18 cellular contexts compared by ENCODE assay signal in the genomic region with DNA sequence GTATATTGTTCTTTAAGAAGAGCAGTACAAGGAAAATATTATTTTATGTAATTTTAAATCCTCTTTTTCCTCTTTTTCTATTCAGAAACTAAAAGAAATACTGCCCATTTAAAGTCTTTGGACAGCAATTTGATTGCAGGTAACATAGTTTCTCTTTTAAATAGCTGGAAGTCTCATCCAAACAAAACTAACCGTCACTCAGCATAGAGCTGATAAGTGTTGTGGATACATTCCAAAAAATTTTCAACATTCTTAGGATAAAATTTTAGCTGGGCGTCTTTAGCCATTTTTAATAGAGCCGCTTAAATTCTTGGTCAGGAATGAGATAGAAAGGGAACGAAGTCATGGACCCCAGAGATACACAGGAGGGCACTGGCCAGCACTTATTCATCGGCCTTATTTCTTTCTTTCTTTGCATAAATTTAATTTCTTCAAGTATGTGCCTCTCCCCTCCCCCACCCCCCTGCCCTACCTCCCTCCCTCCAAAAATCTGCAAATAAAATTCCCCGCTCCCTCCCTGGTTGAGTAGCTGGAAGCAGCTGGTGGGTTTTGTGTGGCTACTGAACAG.
DNase-seq lines count a peak whose midpoint lies in the region; ATAC-seq and TF ChIP-seq lines count a peak whose summit lies in the region.
"Had no signal": no experiment of that assay in that cellular context is flagged by ENCODE, and none has a peak within 500 bp of the region (broad histone marks: within the 10 kb centered on the region; RNA-seq: fewer than 3 reads in every experiment).

No MANE protein-coding gene starts in this region.

- no peak overlapping the region for H2BK5ac ChIP-seq in neuronal stem cell (ENCODE audit: low read length)

- no peaks in the 10 kb centered on the region for H3K9me3 Mint-ChIP-seq in WTC11

- no peaks in the 10 kb centered on the region; the same call in 1 of the 2 replicates for H3K36me3 Mint-ChIP-seq in WTC11
- H3K36me3 Mint-ChIP-seq: CD14-positive monocyte had no signal

- H3K4me3 Mint-ChIP-seq in WTC11, result peak overlapping the region; percentile 42
- H3K4me3 Mint-ChIP-seq: B cell, CD14-positive monocyte had no signal

- H3K4me3 ChIP-seq in H7 (ENCODE audit: insufficient read depth, low read depth, low read length) (no peak overlapping the region), iPS-20b (ENCODE audit: low read length) (peak overlapping the region; percentile 41; the same call in 1 of the 2 replicates), neuronal stem cell (ENCODE audit: low read length in 2 of 2) (no peak overlapping the region)
- H3K4me3 ChIP-seq: PC-9 had no signal

- no peak for TF ChIP-seq CTCF in WTC11 (IDR thresholded peaks at IDR 0.05)

- peaks cover 8% of the 10 kb centered on the region for H3K27me3 Mint-ChIP-seq in WTC11 (ENCODE audit: low read depth)

- peak overlapping the region; percentile 97 for H3K27ac Mint-ChIP-seq in WTC11
- H3K27ac Mint-ChIP-seq: B cell had no signal

- no peak overlapping the region for H2AK5ac ChIP-seq in neuronal stem cell (ENCODE audit: low read depth, low read length)

- DNase-seq in H7 (peak; percentile 51), WTC11 (ENCODE audit: low spot score) (no peak), neuronal stem cell (ENCODE audit: low spot score) (no peak), putamen (ENCODE audit: low spot score) (no peak), dermis blood vessel endothelial cell (no peak)
- DNase-seq: NCI-H1092 treated with DMSO at 0.1 percent for 48 hours, NCI-H1436 treated with DMSO at 0.1 percent for 48 hours, NCI-H1930, NCI-H510A treated with DMSO at 0.1 percent for 48 hours, PC-9, SIG-M5 had no signal

- no peak overlapping the region for H3K4ac ChIP-seq in neuronal stem cell (ENCODE audit: low read length)

- no peak overlapping the region for H3K18ac ChIP-seq in neuronal stem cell (ENCODE audit: low read length)

- POLR2A ChIA-PET in WTC11 (lab: Charles Lee), result interaction anchor here (1.3 to 1.5 kb wide), 2 partner anchors 10 to 81 kb away, joined by 3 read pairs; no protein-coding TSS in a partner anchor

- H3K4me1 ChIP-seq in iPS-20b (ENCODE audit: insufficient read depth, low read length) (peaks cover 48% of the 10 kb centered on the region), neuronal stem cell (ENCODE audit: control insufficient read depth in 2 of 2, insufficient read depth in 1 of 2, low read depth in 1 of 2, low read length in 2 of 2) (peaks cover 21 to 56% of the 10 kb centered on the region in 2 donors)

- no peaks in the 10 kb centered on the region for H3K36me3 ChIP-seq in H7 (replicated peaks; ENCODE audit: control insufficient read depth, insufficient read depth, low read length)
- H3K36me3 ChIP-seq in iPS-20b (ENCODE audit: insufficient read depth, low read depth, low read length), result no peaks in the 10 kb centered on the region
- no peaks in the 10 kb centered on the region for H3K36me3 ChIP-seq in neuronal stem cell (replicated peaks in 1 of 2; ENCODE audit: control insufficient read depth in 2 of 2, insufficient read depth in 2 of 2, low read length in 2 of 2)

- H3K23ac ChIP-seq in neuronal stem cell (ENCODE audit: low read depth, low read length, poor library complexity), result no peak overlapping the region

- H2BK15ac ChIP-seq in neuronal stem cell (ENCODE audit: low read length), result no peak overlapping the region

- H3K79me1 ChIP-seq in neuronal stem cell (ENCODE audit: low read depth, low read length), result no peaks in the 10 kb centered on the region

- H3K9me3 ChIP-seq in iPS-20b (ENCODE audit: insufficient read depth, low read depth, low read length) (no peaks in the 10 kb centered on the region), neuronal stem cell (replicated peaks in 1 of 2; ENCODE audit: control insufficient read depth in 2 of 2, insufficient read depth in 1 of 2, low read depth in 1 of 2, low read length in 2 of 2) (no peaks in the 10 kb centered on the region)
- H3K9me3 ChIP-seq: SK-N-SH had no signal

- no CpG with 5 or more reads among the region's 6 CpGs for WGBS in neuronal stem cell (ENCODE audit: extremely low coverage in 2 of 2, insufficient read length in 2 of 2, insufficient replicate concordance in 1 of 2), 2 donors

- CTCF ChIA-PET in WTC11 (lab: Charles Lee), result interaction anchor here (0.6 to 2.3 kb wide), 13 partner anchors 10 to 321 kb away, joined by 3 to 9 read pairs (median 4); no protein-coding TSS in a partner anchor

- no peak overlapping the region for H4K8ac ChIP-seq in neuronal stem cell (ENCODE audit: low read depth, low read length)

- no peak overlapping the region for H2BK120ac ChIP-seq in neuronal stem cell (ENCODE audit: low read depth, low read length)

- ATAC-seq in WTC11 (peak; percentile 5), HG02623 (IDR thresholded peaks at IDR 0.05; ENCODE audit: unreplicated experiment) (no peak)

- H3K9ac ChIP-seq in iPS-20b (ENCODE audit: low read depth, low read length) (peak overlapping the region; percentile 60; the same call in 1 of the 2 replicates), neuronal stem cell (ENCODE audit: low read depth, low read length, poor library complexity) (no peak overlapping the region)
- H3K9ac ChIP-seq: KMS-11, SK-N-SH had no signal

- H2AFZ ChIP-seq in neuronal stem cell (ENCODE audit: low read length), result no peak overlapping the region
- H2AFZ ChIP-seq: PC-9 had no signal

- no peak overlapping the region for H2BK12ac ChIP-seq in neuronal stem cell (ENCODE audit: low read length)

- H3K4me1 Mint-ChIP-seq in WTC11, result peaks cover 89% of the 10 kb centered on the region
- H3K4me1 Mint-ChIP-seq: B cell, CD14-positive monocyte had no signal

- H3K14ac ChIP-seq in neuronal stem cell (ENCODE audit: low read length), result no peak overlapping the region

- H3K4me2 ChIP-seq in neuronal stem cell (ENCODE audit: insufficient read depth, low read length, poor library complexity, severe bottlenecking), result no peak overlapping the region
- H3K4me2 ChIP-seq: KMS-11, PC-9, SK-N-SH had no signal

- H3K27ac ChIP-seq in iPS-20b (ENCODE audit: low read length) (peak overlapping the region; percentile 60), neuronal stem cell (replicated peaks; ENCODE audit: low read length) (peak overlapping the region; percentile 47)
- H3K27ac ChIP-seq: KMS-11, PC-9, RWPE1 had no signal

- no peak overlapping the region for H4K91ac ChIP-seq in neuronal stem cell (ENCODE audit: low read depth, low read length, poor library complexity)

- H3K27me3 ChIP-seq in H7 (ENCODE audit: control insufficient read depth, insufficient read depth, low read length) (no peaks in the 10 kb centered on the region), iPS-20b (ENCODE audit: insufficient read depth, low read length) (peaks cover 9% of the 10 kb centered on the region), neuronal stem cell (ENCODE audit: control insufficient read depth in 3 of 3, insufficient read depth in 3 of 3, low read depth in 1 of 3, low read length in 3 of 3) (no peaks in the 10 kb centered on the region)

TF ChIP-seq in WTC11, 78 proteins besides CTCF, POLR2A, EP300 and RAD21:
- no peak for TF ChIP-seq JUN (CRISPR knock-in tag; IDR thresholded peaks at IDR 0.05)
- TF ChIP-seq NR1H2 (CRISPR knock-in tag; IDR thresholded peaks at IDR 0.05), result no peak
- TF ChIP-seq ZNF416 (CRISPR knock-in tag; IDR thresholded peaks at IDR 0.05), result no peak
- no peak for TF ChIP-seq SMAD3 (CRISPR knock-in tag; IDR thresholded peaks at IDR 0.05; ENCODE audit: borderline replicate concordance)
- no peak for TF ChIP-seq FOXK1 (CRISPR knock-in tag; IDR thresholded peaks at IDR 0.05)
- TF ChIP-seq GTF2I (CRISPR knock-in tag; conservative IDR thresholded peaks at IDR 0.05), result no peak
- TF ChIP-seq, protein P1, sequence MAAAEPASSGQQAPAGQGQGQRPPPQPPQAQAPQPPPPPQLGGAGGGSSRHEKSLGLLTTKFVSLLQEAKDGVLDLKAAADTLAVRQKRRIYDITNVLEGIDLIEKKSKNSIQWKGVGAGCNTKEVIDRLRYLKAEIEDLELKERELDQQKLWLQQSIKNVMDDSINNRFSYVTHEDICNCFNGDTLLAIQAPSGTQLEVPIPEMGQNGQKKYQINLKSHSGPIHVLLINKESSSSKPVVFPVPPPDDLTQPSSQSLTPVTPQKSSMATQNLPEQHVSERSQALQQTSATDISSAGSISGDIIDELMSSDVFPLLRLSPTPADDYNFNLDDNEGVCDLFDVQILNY (CRISPR knock-in tag; IDR thresholded peaks at IDR 0.05), result no peak
- TF ChIP-seq, protein P2, sequence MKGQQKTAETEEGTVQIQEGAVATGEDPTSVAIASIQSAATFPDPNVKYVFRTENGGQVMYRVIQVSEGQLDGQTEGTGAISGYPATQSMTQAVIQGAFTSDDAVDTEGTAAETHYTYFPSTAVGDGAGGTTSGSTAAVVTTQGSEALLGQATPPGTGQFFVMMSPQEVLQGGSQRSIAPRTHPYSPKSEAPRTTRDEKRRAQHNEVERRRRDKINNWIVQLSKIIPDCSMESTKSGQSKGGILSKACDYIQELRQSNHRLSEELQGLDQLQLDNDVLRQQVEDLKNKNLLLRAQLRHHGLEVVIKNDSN (CRISPR knock-in tag; IDR thresholded peaks at IDR 0.05), result no peak
- TF ChIP-seq ATF1 (CRISPR knock-in tag; IDR thresholded peaks at IDR 0.05), result no peak
- TF ChIP-seq GRHL2 (CRISPR knock-in tag; IDR thresholded peaks at IDR 0.05; ENCODE audit: insufficient replicate concordance, severe bottlenecking), result no peak
- no peak for TF ChIP-seq OVOL2 (CRISPR knock-in tag; IDR thresholded peaks at IDR 0.05; ENCODE audit: borderline replicate concordance)
- TF ChIP-seq, protein P3, sequence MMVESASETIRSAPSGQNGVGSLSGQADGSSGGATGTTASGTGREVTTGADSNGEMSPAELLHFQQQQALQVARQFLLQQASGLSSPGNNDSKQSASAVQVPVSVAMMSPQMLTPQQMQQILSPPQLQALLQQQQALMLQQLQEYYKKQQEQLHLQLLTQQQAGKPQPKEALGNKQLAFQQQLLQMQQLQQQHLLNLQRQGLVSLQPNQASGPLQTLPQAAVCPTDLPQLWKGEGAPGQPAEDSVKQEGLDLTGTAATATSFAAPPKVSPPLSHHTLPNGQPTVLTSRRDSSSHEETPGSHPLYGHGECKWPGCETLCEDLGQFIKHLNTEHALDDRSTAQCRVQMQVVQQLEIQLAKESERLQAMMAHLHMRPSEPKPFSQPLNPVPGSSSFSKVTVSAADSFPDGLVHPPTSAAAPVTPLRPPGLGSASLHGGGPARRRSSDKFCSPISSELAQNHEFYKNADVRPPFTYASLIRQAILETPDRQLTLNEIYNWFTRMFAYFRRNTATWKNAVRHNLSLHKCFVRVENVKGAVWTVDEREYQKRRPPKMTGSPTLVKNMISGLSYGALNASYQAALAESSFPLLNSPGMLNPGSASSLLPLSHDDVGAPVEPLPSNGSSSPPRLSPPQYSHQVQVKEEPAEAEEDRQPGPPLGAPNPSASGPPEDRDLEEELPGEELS (CRISPR knock-in tag; IDR thresholded peaks at IDR 0.05), result no peak
